20 cellular contexts compared by ENCODE assay signal in genomic region chr1:204271970-204272369, GRCh38. TPM values are rescaled to one million over a fixed set of nuclear protein-coding genes. Genes with fewer than 3 reads are reported as not detected.
DNase-seq lines count a peak whose midpoint lies in the region; ATAC-seq, FAIRE-seq and TF ChIP-seq lines count a peak whose summit lies in the region.
"Had no signal": no experiment of that assay in that cellular context is flagged by ENCODE, and none has a peak within 500 bp of the region (broad histone marks: within the 10 kb centered on the region; RNA-seq: fewer than 3 reads in every experiment).

No MANE protein-coding gene starts in this region.

- H3K79me2 ChIP-seq in Loucy (ENCODE audit: insufficient read depth, low read length) = no peaks in the 10 kb centered on the region

- no peaks in the 10 kb centered on the region for H3K9me2 ChIP-seq in Loucy (replicated peaks; ENCODE audit: low read depth, low read length)

- no peaks in the 10 kb centered on the region for H3K9me3 Mint-ChIP-seq in CD14-positive monocyte
- no peaks in the 10 kb centered on the region for H3K9me3 Mint-ChIP-seq in activated CD8-positive, alpha-beta memory T cell treated with anti-CD3 and anti-CD28 coated beads, Interleukin-2, amount 10 ng/mL, durations not matched to agents 7 days and 5 days (ENCODE audit: low read depth)
- H3K9me3 Mint-ChIP-seq: CD8-positive, alpha-beta T cell; IgD-negative memory B cell had no signal

- CTCF ChIA-PET in activated CD8-positive, alpha-beta memory T cell treated with anti-CD3 and anti-CD28 coated beads, Interleukin-2, amount 10 ng/mL, durations not matched to agents 7 days and 5 days (lab: Charles Lee) = interaction anchor here (0.8 to 1.2 kb wide), 2 partner anchors 92 to 127 kb away, joined by 3 read pairs; no protein-coding TSS in a partner anchor

- peaks cover 16% of the 10 kb centered on the region for H3K4me1 Mint-ChIP-seq in CD14-positive monocyte
- H3K4me1 Mint-ChIP-seq in activated CD8-positive, alpha-beta memory T cell treated with anti-CD3 and anti-CD28 coated beads, Interleukin-2, amount 10 ng/mL, durations not matched to agents 7 days and 5 days = no peaks in the 10 kb centered on the region

- H4K20me1 ChIP-seq in Loucy (ENCODE audit: insufficient read depth, low read length, poor library complexity, severe bottlenecking) = no peaks in the 10 kb centered on the region

- TF ChIP-seq CTCF in CD14-positive monocyte (IDR thresholded peaks at IDR 0.05) = no peak
- TF ChIP-seq CTCF in Loucy (conservative IDR thresholded peaks at IDR 0.05; ENCODE audit: low read length) = no peak
- no peak for TF ChIP-seq CTCF in kidney (IDR thresholded peaks at IDR 0.05; ENCODE audit: borderline replicate concordance, extremely low read depth, insufficient read depth)
- no peak for TF ChIP-seq CTCF in lower lobe of right lung (IDR thresholded peaks at IDR 0.05)

- H3K4me2 ChIP-seq in Loucy (ENCODE audit: low read depth, low read length, poor library complexity, severe bottlenecking) = peak overlapping the region; percentile 62

- H3K27me3 ChIP-seq in Loucy (ENCODE audit: insufficient read depth, low read length, poor library complexity, severe bottlenecking) (no peaks in the 10 kb centered on the region), lower lobe of right lung (ENCODE audit: low read depth) (no peaks in the 10 kb centered on the region)
- H3K27me3 ChIP-seq: BE2C had no signal

- no peaks in the 10 kb centered on the region for H3K9me3 ChIP-seq in Loucy (ENCODE audit: insufficient read depth, low read depth, low read length)
- H3K9me3 ChIP-seq in kidney (ENCODE audit: control insufficient read depth in 1 of 2, low read length in 2 of 2) = no peaks in the 10 kb centered on the region
- no peaks in the 10 kb centered on the region for H3K9me3 ChIP-seq in lower lobe of right lung
- H3K9me3 ChIP-seq: BE2C had no signal

- H3K4me1 ChIP-seq in Loucy (ENCODE audit: insufficient read depth, low read length, poor library complexity, severe bottlenecking) (peaks cover 24% of the 10 kb centered on the region), kidney (ENCODE audit: control insufficient read depth in 1 of 2, insufficient read depth in 1 of 2, low read depth in 1 of 2, low read length in 2 of 2) (peaks cover 27 to 41% of the 10 kb centered on the region in 2 donors), lower lobe of right lung (no peaks in the 10 kb centered on the region)

- H3K27ac ChIP-seq in kidney (ENCODE audit: low read depth in 2 of 2, low read length in 2 of 2) (no peak overlapping the region), lower lobe of right lung (no peak overlapping the region)

- H3K27ac Mint-ChIP-seq in CD14-positive monocyte = no peak overlapping the region
- H3K27ac Mint-ChIP-seq in activated CD8-positive, alpha-beta memory T cell treated with anti-CD3 and anti-CD28 coated beads, Interleukin-2, amount 10 ng/mL, durations not matched to agents 7 days and 5 days = no peak overlapping the region
- H3K27ac Mint-ChIP-seq: CD8-positive, alpha-beta T cell; IgD-negative memory B cell had no signal

- no peaks in the 10 kb centered on the region for H3F3A ChIP-seq in Loucy (ENCODE audit: low read depth)

- H3K27me3 Mint-ChIP-seq in CD14-positive monocyte (ENCODE audit: low read depth in 3 of 3) = peaks cover 0 to 2% (median 2%) of the 10 kb centered on the region in 3 donors
- H3K27me3 Mint-ChIP-seq in activated CD8-positive, alpha-beta memory T cell treated with anti-CD3 and anti-CD28 coated beads, Interleukin-2, amount 10 ng/mL, durations not matched to agents 7 days and 5 days = peaks cover 4% of the 10 kb centered on the region

- H3K36me3 ChIP-seq in Loucy (ENCODE audit: insufficient read depth, low read length) = no peaks in the 10 kb centered on the region
- peaks cover 32 to 48% of the 10 kb centered on the region in 2 donors for H3K36me3 ChIP-seq in kidney (ENCODE audit: control insufficient read depth in 1 of 2, insufficient read depth in 2 of 2, low read length in 2 of 2)
- H3K36me3 ChIP-seq in lower lobe of right lung = peaks cover 3% of the 10 kb centered on the region

- DNase-seq in CD14-positive monocyte (ENCODE audit: low spot score) = peak; percentile 22
- DNase-seq in kidney = peak; percentile 22
- no peak for DNase-seq in activated CD8-positive, alpha-beta memory T cell treated with anti-CD3 and anti-CD28 coated beads, Interleukin-2, amount 10 ng/mL, durations not matched to agents 7 days and 5 days
- no peak for DNase-seq in lower lobe of right lung
- no peak for DNase-seq in Kasumi-1 (lab: John Stamatoyannopoulos, UW)
- DNase-seq: BE2C; Calu3; CD8-positive, alpha-beta T cell; DMS79 treated with DMSO at 0.1 percent for 48 hours; EL; GOT3; H7; KG1 had no signal

- no peak for FAIRE-seq in kidney (lab: Jason Lieb, UNC)
- FAIRE-seq: GM12878, HepG2 had no signal

- peak overlapping the region; percentile 40 for H2AFZ ChIP-seq in Loucy (ENCODE audit: low read length)

- intact Hi-C loops in CD14-positive monocyte (cut with micrococcal nuclease) (no loop called here), kidney (cut with DNase I) (no loop called here), lower lobe of right lung (cut with DNase I) (no loop called here)

- ATAC-seq in activated CD8-positive, alpha-beta memory T cell treated with anti-CD3 and anti-CD28 coated beads, Interleukin-2, amount 10 ng/mL, durations not matched to agents 7 days and 5 days = no peak
- no peak for ATAC-seq in lower lobe of right lung
- ATAC-seq: CD8-positive, alpha-beta T cell; GM12878; HCT116; HepG2 had no signal

- peaks cover 0 to 4% of the 10 kb centered on the region in 2 donors for H3K36me3 Mint-ChIP-seq in CD14-positive monocyte
- H3K36me3 Mint-ChIP-seq in activated CD8-positive, alpha-beta memory T cell treated with anti-CD3 and anti-CD28 coated beads, Interleukin-2, amount 10 ng/mL, durations not matched to agents 7 days and 5 days = no peaks in the 10 kb centered on the region
- H3K36me3 Mint-ChIP-seq: CD8-positive, alpha-beta T cell had no signal

- H3K4me3 ChIP-seq in Loucy (ENCODE audit: low read length, poor library complexity, severe bottlenecking) = peak overlapping the region; percentile 45
- no peak overlapping the region for H3K4me3 ChIP-seq in kidney (ENCODE audit: low read length in 2 of 2)
- no peak overlapping the region for H3K4me3 ChIP-seq in lower lobe of right lung
- H3K4me3 ChIP-seq: GM12878 had no signal

- H3K9ac ChIP-seq in Loucy (ENCODE audit: low read depth, low read length, poor library complexity, severe bottlenecking) = peak overlapping the region; percentile 35
- H3K9ac ChIP-seq in kidney (ENCODE audit: low read length in 2 of 2) = no peak overlapping the region

- H3K4me3 Mint-ChIP-seq in CD14-positive monocyte = no peak overlapping the region
- H3K4me3 Mint-ChIP-seq in activated CD8-positive, alpha-beta memory T cell treated with anti-CD3 and anti-CD28 coated beads, Interleukin-2, amount 10 ng/mL, durations not matched to agents 7 days and 5 days = no peak overlapping the region
- H3K4me3 Mint-ChIP-seq: CD8-positive, alpha-beta T cell; IgD-negative memory B cell had no signal

RNA-seq across cellular contexts. Expression of gene GOLT1A, which starts 58.2 kb away (rescaled TPM):
- polyA plus RNA-seq in CD14-positive monocyte (not detected), kidney (ENCODE audit: insufficient read depth, low read depth, low replicate concordance) (47.7 TPM)
- total RNA-seq in kidney (8.9 TPM), lower lobe of right lung (11.9 TPM)
- not detected for total RNA-seq in activated CD8-positive, alpha-beta memory T cell treated with anti-CD3 and anti-CD28 coated beads, Interleukin-2, amount 10 ng/mL, durations not matched to agents 7 days and 5 days
- total RNA-seq: A172; CD8-positive, alpha-beta T cell; G401; GM12878 had no signal
- polyA plus RNA-seq: IgD-negative memory B cell had no signal

Comparison
In these comparisons a context has a peak if more than half of its experiments do, and no peak if none do; other contexts are left out.
1. DNase-seq: peak in CD14-positive monocyte (single experiment) and kidney (single experiment); none in activated CD8-positive, alpha-beta memory T cell treated with anti-CD3 and anti-CD28 coated beads, Interleukin-2, amount 10 ng/mL, durations not matched to agents 7 days and 5 days (single experiment), lower lobe of right lung (single experiment) and Kasumi-1 (0 of 2).